Comparison of ENCODE assay signal across 17 cellular contexts in the genomic region with DNA sequence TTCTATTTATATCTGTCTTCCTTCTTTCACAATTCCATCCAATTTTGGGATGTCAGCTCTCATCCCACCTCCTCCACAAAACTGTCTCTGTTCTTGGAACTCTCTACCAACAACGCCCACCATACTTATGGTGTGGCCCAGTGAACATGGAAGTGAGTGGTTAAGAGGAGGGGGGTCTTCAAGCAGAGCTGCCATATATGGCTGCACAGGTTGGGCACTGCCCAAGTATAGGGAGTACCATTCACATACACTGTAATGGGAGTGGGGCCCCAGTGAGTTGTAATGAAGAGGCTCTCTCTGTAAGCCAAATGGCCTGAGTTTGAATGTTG. TPM values are rescaled to one million over a fixed set of nuclear protein-coding genes. Genes with fewer than 3 reads are reported as not detected.
A peak's percentile ranks its signal among the peaks of the same experiment; 100 is the strongest.
DNase-seq lines count a peak whose midpoint lies in the region; ATAC-seq, FAIRE-seq and TF ChIP-seq lines count a peak whose summit lies in the region.
"Had no signal": no experiment of that assay in that cellular context is flagged by ENCODE, and none has a peak within 500 bp of the region (broad histone marks: within the 10 kb centered on the region; RNA-seq: fewer than 3 reads in every experiment).

No MANE protein-coding gene starts in this region.

- H3K36me3 Mint-ChIP-seq in activated naive CD8-positive, alpha-beta T cell treated with anti-CD3 and anti-CD28 coated beads, Interleukin-2, amount 50 U/mL, for 24 hours (ENCODE audit: low read depth), result peaks cover 24% of the 10 kb centered on the region

- TF ChIP-seq POLR2A in esophagus squamous epithelium (IDR thresholded peaks at IDR 0.05), result no peak

- intact Hi-C loops in esophagus squamous epithelium (cut with DNase I), result no loop called here

- H3K4me1 Mint-ChIP-seq in activated naive CD8-positive, alpha-beta T cell treated with anti-CD3 and anti-CD28 coated beads, Interleukin-2, amount 50 U/mL, for 24 hours, result peaks cover 65% of the 10 kb centered on the region
- H3K4me1 Mint-ChIP-seq: neural crest cell had no signal

- DNase-seq in activated CD4-positive, alpha-beta T cell treated with anti-CD3 and anti-CD28 coated beads for 48 hours, result peak; percentile 39
- no peak for DNase-seq in activated CD4-positive, alpha-beta T cell treated with anti-CD3 and anti-CD28 coated beads for 1 hour
- DNase-seq in CD1c-positive myeloid dendritic cell (ENCODE audit: extremely low spot score) (peak; percentile 62), HTR-8/SVneo (ENCODE audit: insufficient read length, low spot score) (no peak), esophagus squamous epithelium (lab: John Stamatoyannopoulos, UW) (no peak)
- no peak for DNase-seq in activated naive CD8-positive, alpha-beta T cell treated with anti-CD3 and anti-CD28 coated beads, Interleukin-2, amount 50 U/mL, for 24 hours
- DNase-seq: DND-41, H7, mesendoderm, NCI-H226, right cardiac atrium, RPMI8226 had no signal

- H3K9me3 ChIP-seq in esophagus squamous epithelium, result no peaks in the 10 kb centered on the region

- H3K27me3 ChIP-seq in rectal smooth muscle tissue (ENCODE audit: control insufficient read depth, insufficient read depth, low read length) (no peaks in the 10 kb centered on the region), esophagus squamous epithelium (no peaks in the 10 kb centered on the region)
- H3K27me3 ChIP-seq: hepatocyte had no signal

- ATAC-seq in activated naive CD8-positive, alpha-beta T cell treated with anti-CD3 and anti-CD28 coated beads, Interleukin-2, amount 50 U/mL, for 24 hours, result peak; percentile 45
- no peak for ATAC-seq in HG03039 (IDR thresholded peaks at IDR 0.05; ENCODE audit: unreplicated experiment)
- ATAC-seq: right cardiac atrium had no signal

- 83 to 100% methylated on average over 1 of the region's 1 CpG for WGBS in esophagus squamous epithelium, 2 donors

- TF ChIP-seq CTCF in esophagus squamous epithelium (IDR thresholded peaks at IDR 0.05), result no peak

- peak overlapping the region; percentile 10 for H3K4me3 Mint-ChIP-seq in activated naive CD8-positive, alpha-beta T cell treated with anti-CD3 and anti-CD28 coated beads, Interleukin-2, amount 50 U/mL, for 24 hours
- H3K4me3 Mint-ChIP-seq: neural crest cell had no signal

- no peaks in the 10 kb centered on the region for H3K9me3 Mint-ChIP-seq in activated naive CD8-positive, alpha-beta T cell treated with anti-CD3 and anti-CD28 coated beads, Interleukin-2, amount 50 U/mL, for 24 hours
- H3K9me3 Mint-ChIP-seq: neural crest cell had no signal

- no peaks in the 10 kb centered on the region for H3K27me3 Mint-ChIP-seq in activated naive CD8-positive, alpha-beta T cell treated with anti-CD3 and anti-CD28 coated beads, Interleukin-2, amount 50 U/mL, for 24 hours

- H3K9ac ChIP-seq in rectal smooth muscle tissue (ENCODE audit: low read length), result no peak overlapping the region

- no peak for FAIRE-seq in HTR-8/SVneo (lab: Jason Lieb, UNC)
- FAIRE-seq: GM18507 had no signal

- H3K27ac ChIP-seq in rectal smooth muscle tissue (ENCODE audit: low read depth, low read length) (peak overlapping the region; percentile 2), esophagus squamous epithelium (no peak overlapping the region)
- H3K27ac ChIP-seq: hepatocyte had no signal

- H3K27ac Mint-ChIP-seq in activated naive CD8-positive, alpha-beta T cell treated with anti-CD3 and anti-CD28 coated beads, Interleukin-2, amount 50 U/mL, for 24 hours, result peak overlapping the region; percentile 89

- H3K36me3 ChIP-seq in rectal smooth muscle tissue (ENCODE audit: control insufficient read depth, insufficient read depth, low read length) (peaks cover 19% of the 10 kb centered on the region), esophagus squamous epithelium (peaks cover 0 to 37% (median 5%) of the 10 kb centered on the region in 3 donors)

- no peak overlapping the region for H3K4me3 ChIP-seq in rectal smooth muscle tissue (ENCODE audit: low read length)
- no peak overlapping the region for H3K4me3 ChIP-seq in esophagus squamous epithelium
- H3K4me3 ChIP-seq: hepatocyte had no signal

- no peaks in the 10 kb centered on the region for H3K4me1 ChIP-seq in rectal smooth muscle tissue (ENCODE audit: control insufficient read depth, insufficient read depth, low read length)
- peaks cover 0 to 32% (median 4%) of the 10 kb centered on the region in 3 donors for H3K4me1 ChIP-seq in esophagus squamous epithelium

RNA-seq across cellular contexts. Expression of a gene that starts 7.9 kb away (rescaled TPM):
- 10 to 100 TPM in 2 of 4 donors, 1 to 10 TPM in 2; 2.9 to 19.6 (median 7.6) TPM for total RNA-seq in esophagus squamous epithelium

RNA-seq across cellular contexts. Expression of a gene that starts 14.6 kb away (rescaled TPM):
- total RNA-seq in esophagus squamous epithelium, result 10 to 100 TPM; 34.7 to 54.4 (median 44.8) TPM

RNA-seq across cellular contexts. Expression of a gene that starts 15.2 kb away (rescaled TPM):
- 100 to 1,000 TPM; 125 to 244 (median 167) TPM for total RNA-seq in esophagus squamous epithelium

RNA-seq across cellular contexts. Expression of a gene that starts 27.9 kb away (rescaled TPM):
- 10 to 100 TPM in 2 of 4 donors, 1 to 10 TPM in 2; 9.5 to 20.6 (median 10.5) TPM for total RNA-seq in esophagus squamous epithelium

RNA-seq across cellular contexts. Expression of a gene that starts 32.4 kb away (rescaled TPM):
- 10 to 100 TPM in 3 of 4 donors, 1 to 10 TPM in 1; 7.6 to 29.2 (median 10.2) TPM for total RNA-seq in esophagus squamous epithelium

Comparison
In these comparisons a context has a peak if more than half of its experiments do, and no peak if none do; other contexts are left out.
1. DNase-seq: peak in activated CD4-positive, alpha-beta T cell treated with anti-CD3 and anti-CD28 coated beads for 48 hours (single experiment) and CD1c-positive myeloid dendritic cell (single experiment); none in activated CD4-positive, alpha-beta T cell treated with anti-CD3 and anti-CD28 coated beads for 1 hour (single experiment), activated naive CD8-positive, alpha-beta T cell treated with anti-CD3 and anti-CD28 coated beads, Interleukin-2, amount 50 U/mL, for 24 hours (single experiment), HTR-8/SVneo (single experiment) and esophagus squamous epithelium (single experiment).